ENCODE assay signal across 11 cellular contexts in genomic region chr2:10410001-10410671, GRCh38. TPM values are rescaled to one million over a fixed set of nuclear protein-coding genes. Genes with fewer than 3 reads are reported as not detected.
DNase-seq lines count a peak whose midpoint lies in the region; ATAC-seq, FAIRE-seq and TF ChIP-seq lines count a peak whose summit lies in the region.
"Had no signal": no experiment of that assay in that cellular context is flagged by ENCODE, and none has a peak within 500 bp of the region (broad histone marks: within the 10 kb centered on the region; RNA-seq: fewer than 3 reads in every experiment).

No MANE protein-coding gene starts in this region.

- no peak overlapping the region for H3K4me3 Mint-ChIP-seq in neural progenitor cell
- H3K4me3 Mint-ChIP-seq: activated naive CD8-positive, alpha-beta T cell had no signal

- no peak overlapping the region for H3K27ac ChIP-seq in neural progenitor cell
- H3K27ac ChIP-seq: thoracic aorta had no signal

- H3K4me1 Mint-ChIP-seq in neural progenitor cell: peaks cover 20% of the 10 kb centered on the region

- no peaks in the 10 kb centered on the region for H3K9me3 Mint-ChIP-seq in neural progenitor cell

- H3K27me3 Mint-ChIP-seq in neural progenitor cell (ENCODE audit: insufficient read depth, low read depth): peaks cover 6% of the 10 kb centered on the region
- H3K27me3 Mint-ChIP-seq: activated naive CD8-positive, alpha-beta T cell had no signal

- H3K36me3 Mint-ChIP-seq in neural progenitor cell: no peaks in the 10 kb centered on the region
- H3K36me3 Mint-ChIP-seq: activated naive CD8-positive, alpha-beta T cell had no signal

- no peak overlapping the region for H3K4me3 ChIP-seq in neural progenitor cell
- H3K4me3 ChIP-seq: thoracic aorta had no signal

- no peak overlapping the region for H3K9ac ChIP-seq in neural progenitor cell

- no peak for TF ChIP-seq POLR2A in GM12892 (IDR thresholded peaks at IDR 0.05; ENCODE audit: low read depth, low read length)

- no peak for FAIRE-seq in GM12892 (lab: Jason Lieb, UNC)
- FAIRE-seq: keratinocyte had no signal

- no peaks in the 10 kb centered on the region for H3K27me3 ChIP-seq in neural progenitor cell

- no peaks in the 10 kb centered on the region for H3K9me3 ChIP-seq in neural progenitor cell (ENCODE audit: low read depth)
- H3K9me3 ChIP-seq: thoracic aorta had no signal

- TF ChIP-seq CTCF in neural progenitor cell (IDR thresholded peaks at IDR 0.05): no peak

- no peaks in the 10 kb centered on the region for H3F3A ChIP-seq in neural progenitor cell (ENCODE audit: low read depth)

- H3K4me1 ChIP-seq in neural progenitor cell: no peaks in the 10 kb centered on the region

- no peaks in the 10 kb centered on the region for H3K79me2 ChIP-seq in neural progenitor cell (ENCODE audit: low read depth)

- H3K27ac Mint-ChIP-seq in neural progenitor cell: no peak overlapping the region
- H3K27ac Mint-ChIP-seq: activated naive CD8-positive, alpha-beta T cell had no signal

- peak; percentile 22 for DNase-seq in NCI-H2107 (lab: John Stamatoyannopoulos, UW)
- peak; percentile 43 for DNase-seq in left kidney (ENCODE audit: low read depth, low spot score)
- DNase-seq in GM12892 (ENCODE audit: insufficient read length): no peak
- DNase-seq in neural progenitor cell (ENCODE audit: low spot score): no peak
- DNase-seq in AG08396 (ENCODE audit: low spot score): no peak
- DNase-seq in foreskin melanocyte: no peak

- ATAC-seq in GM18867 (IDR thresholded peaks at IDR 0.05; ENCODE audit: unreplicated experiment) (peak; percentile 60), HG02642 (IDR thresholded peaks at IDR 0.05; ENCODE audit: poor library complexity, unreplicated experiment) (peak; percentile 61)

- H2AFZ ChIP-seq in neural progenitor cell (replicated peaks): no peak overlapping the region

- no peak overlapping the region for H3K4me2 ChIP-seq in neural progenitor cell

- H3K36me3 ChIP-seq in neural progenitor cell: no peaks in the 10 kb centered on the region
- H3K36me3 ChIP-seq: thoracic aorta had no signal

- H4K20me1 ChIP-seq in neural progenitor cell (ENCODE audit: low read depth): no peaks in the 10 kb centered on the region

RNA-seq across cellular contexts. Expression of gene ODC1, which starts 38.0 kb away (rescaled TPM):
- 220 TPM for polyA plus RNA-seq in GM12892 (2012; ENCODE audit: missing spikeins)
- 348 and 437 TPM in 2 replicates for total RNA-seq in neural progenitor cell (ENCODE audit: low replicate concordance)

Comparison
In these comparisons a context has a peak if more than half of its experiments do, and no peak if none do; other contexts are left out.
1. DNase-seq: peak in NCI-H2107 (single experiment) and left kidney (single experiment); none in GM12892 (single experiment), neural progenitor cell (single experiment), AG08396 (single experiment) and foreskin melanocyte (single experiment).